Comparison of ENCODE assay signal across 13 cellular contexts in the genomic region with DNA sequence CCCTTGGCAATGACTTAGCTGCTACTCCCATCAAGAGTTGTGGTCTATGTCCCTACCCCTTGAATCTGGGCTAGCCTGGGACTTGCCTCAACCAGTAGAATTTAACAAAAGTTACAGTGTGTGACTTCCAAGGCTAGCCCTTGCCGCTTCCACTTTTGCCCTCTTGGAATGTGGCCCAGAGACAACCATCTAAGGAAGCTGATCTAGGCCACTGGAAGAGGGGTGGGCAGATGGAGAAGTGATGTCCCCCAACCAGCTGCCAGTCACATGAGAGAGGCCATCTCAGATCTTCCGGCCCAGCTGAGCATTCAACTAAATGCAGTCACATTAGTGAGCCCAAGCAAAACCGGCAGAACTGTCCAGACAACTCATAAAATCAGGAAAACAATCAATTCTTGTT.
DNase-seq lines count a peak whose midpoint lies in the region; ATAC-seq and TF ChIP-seq lines count a peak whose summit lies in the region.
"Had no signal": no experiment of that assay in that cellular context is flagged by ENCODE, and none has a peak within 500 bp of the region (broad histone marks: within the 10 kb centered on the region; RNA-seq: fewer than 3 reads in every experiment).

No MANE protein-coding gene starts in this region.

- H3K4ac ChIP-seq in mesendoderm (ENCODE audit: low read depth, low read length), result no peak overlapping the region

- H3K56ac ChIP-seq in mesendoderm (ENCODE audit: low read length), result no peak overlapping the region

- no CpG with 5 or more reads among the region's 3 CpGs for WGBS in mesendoderm (ENCODE audit: extremely low coverage, insufficient coverage, low lambda C conversion rate)
- WGBS in testis, 2 donors, result 85 to 100% methylated on average over 2 to 3 of the region's 3 CpGs

- H3K9ac ChIP-seq in mesendoderm (ENCODE audit: low read length), result no peak overlapping the region
- H3K9ac ChIP-seq: SK-N-SH had no signal

- H3K9me3 Mint-ChIP-seq in activated naive CD4-positive, alpha-beta T cell treated with anti-CD3 and anti-CD28 coated beads, Interleukin-2, amount 10 ng/mL, durations not matched to agents 7 days and 5 days, result peaks cover 13% of the 10 kb centered on the region
- H3K9me3 Mint-ChIP-seq in activated CD8-positive, alpha-beta T cell treated with anti-CD3 and anti-CD28 coated beads, Interleukin-2, amount 10 ng/mL, durations not matched to agents 7 days and 5 days (ENCODE audit: insufficient read depth), result peaks cover 9% of the 10 kb centered on the region
- H3K9me3 Mint-ChIP-seq: neural crest cell had no signal

- CTCF ChIA-PET in activated naive CD4-positive, alpha-beta T cell treated with anti-CD3 and anti-CD28 coated beads, Interleukin-2, amount 10 ng/mL, durations not matched to agents 7 days and 5 days (lab: Charles Lee), result no interaction called here
- CTCF ChIA-PET in activated CD8-positive, alpha-beta T cell treated with anti-CD3 and anti-CD28 coated beads, Interleukin-2, amount 10 ng/mL, durations not matched to agents 7 days and 5 days (lab: Charles Lee), result interaction anchor here (0.9 kb wide), 2 partner anchors 10 to 70 kb away, joined by 3 to 7 read pairs; no protein-coding TSS in a partner anchor

- no peaks in the 10 kb centered on the region for H3K9me3 ChIP-seq in testis
- H3K9me3 ChIP-seq: gastroesophageal sphincter, SK-N-SH had no signal

- peaks cover 78% of the 10 kb centered on the region for H3K4me1 Mint-ChIP-seq in activated naive CD4-positive, alpha-beta T cell treated with anti-CD3 and anti-CD28 coated beads, Interleukin-2, amount 10 ng/mL, durations not matched to agents 7 days and 5 days
- peaks cover 86% of the 10 kb centered on the region for H3K4me1 Mint-ChIP-seq in activated CD8-positive, alpha-beta T cell treated with anti-CD3 and anti-CD28 coated beads, Interleukin-2, amount 10 ng/mL, durations not matched to agents 7 days and 5 days (ENCODE audit: low read depth)

- no peak overlapping the region for H2AK5ac ChIP-seq in mesendoderm (ENCODE audit: low read length)

- peak overlapping the region; percentile 92 for H3K27ac Mint-ChIP-seq in activated naive CD4-positive, alpha-beta T cell treated with anti-CD3 and anti-CD28 coated beads, Interleukin-2, amount 10 ng/mL, durations not matched to agents 7 days and 5 days
- peak overlapping the region; percentile 99 for H3K27ac Mint-ChIP-seq in activated CD8-positive, alpha-beta T cell treated with anti-CD3 and anti-CD28 coated beads, Interleukin-2, amount 10 ng/mL, durations not matched to agents 7 days and 5 days

- H3K4me1 ChIP-seq in mesendoderm (ENCODE audit: control insufficient read depth, low read depth, low read length) (peaks cover 2% of the 10 kb centered on the region), testis (peaks cover 8% of the 10 kb centered on the region)

- no peak overlapping the region for H4K5ac ChIP-seq in mesendoderm (ENCODE audit: low read length)

- no peak for DNase-seq in activated naive CD4-positive, alpha-beta T cell treated with anti-CD3 and anti-CD28 coated beads, Interleukin-2, amount 10 ng/mL, durations not matched to agents 7 days and 5 days
- no peak for DNase-seq in activated naive CD4-positive, alpha-beta T cell treated with anti-CD3 and anti-CD28 coated beads, Interleukin-2, amount 50 U/mL, for 16 hours
- no peak for DNase-seq in activated CD8-positive, alpha-beta T cell treated with anti-CD3 and anti-CD28 coated beads, Interleukin-2, amount 10 ng/mL, durations not matched to agents 7 days and 5 days
- DNase-seq in mesendoderm (peak; percentile 26), testis (peak; percentile 32), DMS114 treated with DMSO at 0.1 percent for 48 hours (lab: John Stamatoyannopoulos, UW; ENCODE audit: unreplicated experiment) (no peak), epidermal melanocyte (ENCODE audit: insufficient read length, low spot score) (no peak)
- DNase-seq: GDM1; SK-N-SH; stimulated activated CD4-positive, alpha-beta T cell treated with anti-CD3 and anti-CD28 coated beads, Interleukin-12 subunit alpha, Interleukin-12 subunit beta, amount 100 ng/mL, for 4 hours had no signal

- H2BK15ac ChIP-seq in mesendoderm (replicated peaks; ENCODE audit: low read depth), result no peak overlapping the region

- H3K27me3 ChIP-seq in mesendoderm (ENCODE audit: insufficient read depth, low read length, poor library complexity) (no peaks in the 10 kb centered on the region), testis (no peaks in the 10 kb centered on the region)
- H3K27me3 ChIP-seq: gastroesophageal sphincter had no signal

- no peak overlapping the region for H3K4me2 ChIP-seq in mesendoderm (ENCODE audit: low read length)

- no peak for ATAC-seq in activated CD8-positive, alpha-beta T cell treated with anti-CD3 and anti-CD28 coated beads, Interleukin-2, amount 10 ng/mL, durations not matched to agents 7 days and 5 days
- ATAC-seq in SK-N-SH treated with all-trans-retinoic acid at 6 μM for 48 hours, result no peak
- ATAC-seq: gastroesophageal sphincter had no signal

- H3K23ac ChIP-seq in mesendoderm (ENCODE audit: low read length), result no peak overlapping the region

- no peak overlapping the region for H4K8ac ChIP-seq in mesendoderm (ENCODE audit: low read depth, low read length)

- H3K4me3 ChIP-seq in mesendoderm (ENCODE audit: low read length), result no peak overlapping the region
- H3K4me3 ChIP-seq in testis, result no peak overlapping the region
- H3K4me3 ChIP-seq: gastroesophageal sphincter had no signal

- no peaks in the 10 kb centered on the region for H3K79me2 ChIP-seq in mesendoderm (ENCODE audit: control insufficient read depth, insufficient read depth, low read length)

- intact Hi-C loops in testis (cut with DNase I; ENCODE audit: low total_unique reads), result no loop called here

- TF ChIP-seq POLR2A in testis (IDR thresholded peaks at IDR 0.05), result no peak

- peaks cover 18% of the 10 kb centered on the region for H3K36me3 Mint-ChIP-seq in activated naive CD4-positive, alpha-beta T cell treated with anti-CD3 and anti-CD28 coated beads, Interleukin-2, amount 10 ng/mL, durations not matched to agents 7 days and 5 days
- H3K36me3 Mint-ChIP-seq in activated CD8-positive, alpha-beta T cell treated with anti-CD3 and anti-CD28 coated beads, Interleukin-2, amount 10 ng/mL, durations not matched to agents 7 days and 5 days (ENCODE audit: low read depth), result peaks cover 55% of the 10 kb centered on the region

- H3K79me1 ChIP-seq in mesendoderm (ENCODE audit: low read length), result no peaks in the 10 kb centered on the region

- no peaks in the 10 kb centered on the region for H3K27me3 Mint-ChIP-seq in activated naive CD4-positive, alpha-beta T cell treated with anti-CD3 and anti-CD28 coated beads, Interleukin-2, amount 10 ng/mL, durations not matched to agents 7 days and 5 days
- H3K27me3 Mint-ChIP-seq in activated CD8-positive, alpha-beta T cell treated with anti-CD3 and anti-CD28 coated beads, Interleukin-2, amount 10 ng/mL, durations not matched to agents 7 days and 5 days (ENCODE audit: low read depth), result no peaks in the 10 kb centered on the region

- no peak overlapping the region for H3K18ac ChIP-seq in mesendoderm (ENCODE audit: low read length)

- H3K36me3 ChIP-seq in mesendoderm (ENCODE audit: control insufficient read depth, insufficient read depth, low read length), result no peaks in the 10 kb centered on the region
- no peaks in the 10 kb centered on the region for H3K36me3 ChIP-seq in testis (ENCODE audit: low read depth, missing control alignments)
- H3K36me3 ChIP-seq: gastroesophageal sphincter had no signal

- TF ChIP-seq CTCF in testis (IDR thresholded peaks at IDR 0.05), result no peak

- H2BK120ac ChIP-seq in mesendoderm (ENCODE audit: low read depth, low read length), result no peak overlapping the region

- POLR2A ChIA-PET in activated CD8-positive, alpha-beta T cell treated with anti-CD3 and anti-CD28 coated beads, Interleukin-2, amount 10 ng/mL, durations not matched to agents 7 days and 5 days (lab: Charles Lee), result interaction anchor here (0.7 to 1.7 kb wide), 2 partner anchors 15 to 290 kb away, joined by 3 to 4 read pairs; no protein-coding TSS in a partner anchor

- H3K27ac ChIP-seq in mesendoderm (ENCODE audit: low read depth, low read length), result no peak overlapping the region
- H3K27ac ChIP-seq in testis, result no peak overlapping the region

- no peak overlapping the region for H2BK5ac ChIP-seq in mesendoderm (ENCODE audit: low read length)

- H3K4me3 Mint-ChIP-seq in activated naive CD4-positive, alpha-beta T cell treated with anti-CD3 and anti-CD28 coated beads, Interleukin-2, amount 10 ng/mL, durations not matched to agents 7 days and 5 days, result no peak overlapping the region
- H3K4me3 Mint-ChIP-seq in activated CD8-positive, alpha-beta T cell treated with anti-CD3 and anti-CD28 coated beads, Interleukin-2, amount 10 ng/mL, durations not matched to agents 7 days and 5 days, result no peak overlapping the region
- H3K4me3 Mint-ChIP-seq: neural crest cell had no signal

TF ChIP-seq in SK-N-SH treated with all-trans-retinoic acid at 6 μM for 48 hours, 23 proteins besides CTCF, POLR2A, EP300 and RAD21:
- TF ChIP-seq ZNF70 (CRISPR knock-in tag; IDR thresholded peaks at IDR 0.05), result no peak

Comparison
In these comparisons a context has a peak if more than half of its experiments do, and no peak if none do; other contexts are left out.
1. DNase-seq: peak in mesendoderm (single experiment) and testis (single experiment); none in activated naive CD4-positive, alpha-beta T cell treated with anti-CD3 and anti-CD28 coated beads, Interleukin-2, amount 10 ng/mL, durations not matched to agents 7 days and 5 days (single experiment), activated naive CD4-positive, alpha-beta T cell treated with anti-CD3 and anti-CD28 coated beads, Interleukin-2, amount 50 U/mL, for 16 hours (single experiment), activated CD8-positive, alpha-beta T cell treated with anti-CD3 and anti-CD28 coated beads, Interleukin-2, amount 10 ng/mL, durations not matched to agents 7 days and 5 days (single experiment), DMS114 treated with DMSO at 0.1 percent for 48 hours (single experiment) and epidermal melanocyte (single experiment).